In genomic region chr10:29621161-29621560, GRCh38 we compare ENCODE assay signal across 11 cellular contexts. TPM values are rescaled to one million over a fixed set of nuclear protein-coding genes. Genes with fewer than 3 reads are reported as not detected.
DNase-seq lines count a peak whose midpoint lies in the region; ATAC-seq and TF ChIP-seq lines count a peak whose summit lies in the region.
"Had no signal": no experiment of that assay in that cellular context is flagged by ENCODE, and none has a peak within 500 bp of the region (broad histone marks: within the 10 kb centered on the region; RNA-seq: fewer than 3 reads in every experiment).

No MANE protein-coding gene starts in this region.

- DNase-seq in BE2C (peak; percentile 36), SJSA1 (ENCODE audit: low read depth in 1 of 2, low spot score in 2 of 2) (peak; percentile 53 to 59), fibroblast of pulmonary artery (ENCODE audit: low read depth) (peak; percentile 44), non-pigmented ciliary epithelial cell (ENCODE audit: low read depth) (peak; percentile 90), NCI-H128 (lab: John Stamatoyannopoulos, UW; ENCODE audit: unreplicated experiment) (no peak)
- DNase-seq in naive thymus-derived CD8-positive, alpha-beta T cell: no peak
- DNase-seq in activated CD4-positive, CD25-positive, alpha-beta regulatory T cell (lab: John Stamatoyannopoulos, UW): no peak
- DNase-seq: stimulated activated naive B cell treated with anti-CD40 and anti-IgM and Interleukin-4, amounts not matched to agents 10 μg/mL and 1 μg/mL and 100 μg/mL, for 72 hours had no signal

- H3K27ac ChIP-seq in SJSA1: no peak overlapping the region
- H3K27ac ChIP-seq: BLaER1 had no signal

- POLR2A ChIA-PET in naive thymus-derived CD8-positive, alpha-beta T cell (lab: Charles Lee): no interaction called here

- TF ChIP-seq CTCF in BE2C (IDR thresholded peaks at IDR 0.05; ENCODE audit: low read depth, low read length): no peak
- TF ChIP-seq CTCF in fibroblast of pulmonary artery (IDR thresholded peaks at IDR 0.05; ENCODE audit: low read length, missing control alignments): no peak

- H3K27me3 ChIP-seq in BE2C (no peaks in the 10 kb centered on the region), SJSA1 (replicated peaks) (no peaks in the 10 kb centered on the region)
- H3K27me3 ChIP-seq: BLaER1 had no signal

- ATAC-seq in naive thymus-derived CD8-positive, alpha-beta T cell: no peak
- no peak for ATAC-seq in HG03460 (IDR thresholded peaks at IDR 0.05; ENCODE audit: unreplicated experiment)
- ATAC-seq: stimulated activated naive B cell treated with anti-CD40 and anti-IgM and Interleukin-4, amounts not matched to agents 10 μg/mL and 1 μg/mL and 100 μg/mL, for 72 hours had no signal

- H3K4me1 Mint-ChIP-seq in naive thymus-derived CD8-positive, alpha-beta T cell: peaks cover 14 to 22% (median 18%) of the 10 kb centered on the region in 4 donors
- H3K4me1 Mint-ChIP-seq: stimulated activated naive B cell treated with anti-CD40 and anti-IgM and Interleukin-4, amounts not matched to agents 10 μg/mL and 1 μg/mL and 100 μg/mL, for 72 hours had no signal

- H3K9me3 Mint-ChIP-seq in naive thymus-derived CD8-positive, alpha-beta T cell: no peaks in the 10 kb centered on the region
- H3K9me3 Mint-ChIP-seq: activated T-helper 2 cell treated with anti-CD3 and anti-CD28 coated beads, Interferon-gamma antibody, Interleukin-2, Interleukin-4, amounts not matched to agents 10 μg/mL and 5 μg/mL and 100 μg/mL, durations not matched to agents 14 hours and 24 hours and 36 hours; stimulated activated naive B cell treated with anti-CD40 and anti-IgM and Interleukin-4, amounts not matched to agents 10 μg/mL and 1 μg/mL and 100 μg/mL, for 72 hours had no signal

- H3K4me1 ChIP-seq in BE2C (peaks cover 18% of the 10 kb centered on the region), SJSA1 (replicated peaks) (peaks cover 23% of the 10 kb centered on the region)

- no peak overlapping the region for H3K4me3 ChIP-seq in BE2C (ENCODE audit: low read depth, low read length)
- no peak overlapping the region for H3K4me3 ChIP-seq in SJSA1
- no peak overlapping the region for H3K4me3 ChIP-seq in fibroblast of pulmonary artery (replicated peaks; ENCODE audit: low read depth, low read length)
- H3K4me3 ChIP-seq: BLaER1 had no signal

- H3K27ac Mint-ChIP-seq in naive thymus-derived CD8-positive, alpha-beta T cell: peak overlapping the region in 1 of 10 donors; percentile 24
- H3K27ac Mint-ChIP-seq: activated T-helper 2 cell treated with anti-CD3 and anti-CD28 coated beads, Interferon-gamma antibody, Interleukin-2, Interleukin-4, amounts not matched to agents 10 μg/mL and 5 μg/mL and 100 μg/mL, durations not matched to agents 14 hours and 24 hours and 36 hours; stimulated activated naive B cell treated with anti-CD40 and anti-IgM and Interleukin-4, amounts not matched to agents 10 μg/mL and 1 μg/mL and 100 μg/mL, for 72 hours had no signal

- peaks cover 0 to 3% (median 2%) of the 10 kb centered on the region in 3 donors for H3K36me3 Mint-ChIP-seq in naive thymus-derived CD8-positive, alpha-beta T cell
- H3K36me3 Mint-ChIP-seq: stimulated activated naive B cell treated with anti-CD40 and anti-IgM and Interleukin-4, amounts not matched to agents 10 μg/mL and 1 μg/mL and 100 μg/mL, for 72 hours had no signal

- H3K9me3 ChIP-seq in BE2C (no peaks in the 10 kb centered on the region; the same call in 1 of the 2 replicates), SJSA1 (replicated peaks) (no peaks in the 10 kb centered on the region)

- no peaks in the 10 kb centered on the region for H3K27me3 Mint-ChIP-seq in naive thymus-derived CD8-positive, alpha-beta T cell
- H3K27me3 Mint-ChIP-seq: stimulated activated naive B cell treated with anti-CD40 and anti-IgM and Interleukin-4, amounts not matched to agents 10 μg/mL and 1 μg/mL and 100 μg/mL, for 72 hours had no signal

- H3K36me3 ChIP-seq in BE2C (no peaks in the 10 kb centered on the region), SJSA1 (no peaks in the 10 kb centered on the region)

- no peak overlapping the region for H3K4me3 Mint-ChIP-seq in naive thymus-derived CD8-positive, alpha-beta T cell
- H3K4me3 Mint-ChIP-seq: stimulated activated naive B cell treated with anti-CD40 and anti-IgM and Interleukin-4, amounts not matched to agents 10 μg/mL and 1 μg/mL and 100 μg/mL, for 72 hours had no signal

RNA-seq across cellular contexts. Expression of gene SVIL, which starts 13.6 kb away (rescaled TPM):
- 16.1 TPM for polyA plus RNA-seq in BE2C (2012; ENCODE audit: insufficient read depth, insufficient read length, low read depth)
- total RNA-seq in SJSA1 (2014; rRNA removed; shearing (Covaris generic)): 10.2 and 429 TPM in 2 replicates
- total RNA-seq in naive thymus-derived CD8-positive, alpha-beta T cell: 10 to 100 TPM; 14.9 to 15.7 TPM
- 10 to 100 TPM in 1 of 3 donors, 1 to 10 TPM in 2; 6.8 to 12.6 (median 8.9) TPM for polyA plus RNA-seq in naive thymus-derived CD8-positive, alpha-beta T cell

Comparison
In these comparisons a context has a peak if more than half of its experiments do, and no peak if none do; other contexts are left out.
1. DNase-seq: peak in BE2C (single experiment), SJSA1 (2 of 2), fibroblast of pulmonary artery (single experiment) and non-pigmented ciliary epithelial cell (single experiment); none in NCI-H128 (single experiment), naive thymus-derived CD8-positive, alpha-beta T cell (0 of 10) and activated CD4-positive, CD25-positive, alpha-beta regulatory T cell (0 of 4).